In genomic region chr3:72776-73175, GRCh38 we compare ENCODE assay signal across 19 cellular contexts.
DNase-seq lines count a peak whose midpoint lies in the region; ATAC-seq lines count a peak whose summit lies in the region.
"Had no signal": no experiment of that assay in that cellular context is flagged by ENCODE, and none has a peak within 500 bp of the region (broad histone marks: within the 10 kb centered on the region; RNA-seq: fewer than 3 reads in every experiment).

No MANE protein-coding gene starts in this region.

- POLR2A ChIA-PET in activated CD4-positive, alpha-beta memory T cell treated with anti-CD3 and anti-CD28 coated beads, Interleukin-2, amount 10 ng/mL, durations not matched to agents 7 days and 5 days (lab: Charles Lee): no interaction called here

- WGBS in right cardiac atrium: 44% methylated on average over 1 of the region's 1 CpG

- H3K4me1 Mint-ChIP-seq in activated CD4-positive, alpha-beta memory T cell treated with anti-CD3 and anti-CD28 coated beads, Interleukin-2, amount 10 ng/mL, durations not matched to agents 7 days and 5 days: no peaks in the 10 kb centered on the region
- H3K4me1 Mint-ChIP-seq: activated naive CD4-positive, alpha-beta T cell treated with anti-CD3 and anti-CD28 coated beads, Interleukin-2, amount 10 ng/mL, durations not matched to agents 7 days and 5 days had no signal

- H3K4me3 Mint-ChIP-seq in activated CD4-positive, alpha-beta memory T cell treated with anti-CD3 and anti-CD28 coated beads, Interleukin-2, amount 10 ng/mL, durations not matched to agents 7 days and 5 days: no peak overlapping the region
- H3K4me3 Mint-ChIP-seq: activated naive CD4-positive, alpha-beta T cell treated with anti-CD3 and anti-CD28 coated beads, Interleukin-2, amount 10 ng/mL, durations not matched to agents 7 days and 5 days; CD4-positive, alpha-beta T cell; T-helper 2 cell treated with Interferon-gamma antibody and Interleukin-4, amounts not matched to agents 5 μg/mL and 100 μg/mL, for 36 hours had no signal

- no peak for DNase-seq in Right ventricle myocardium inferior (ENCODE audit: missing footprints)
- DNase-seq in cardiac septum (ENCODE audit: low spot score): no peak
- DNase-seq in right cardiac atrium: no peak
- peak; percentile 70 for DNase-seq in renal cortical epithelial cell (ENCODE audit: low read depth)
- DNase-seq in activated CD4-positive, alpha-beta memory T cell treated with anti-CD3 and anti-CD28 coated beads, Interleukin-2, amount 10 ng/mL, durations not matched to agents 7 days and 5 days: no peak
- no peak for DNase-seq in activated CD4-positive, CD25-positive, alpha-beta regulatory T cell (lab: John Stamatoyannopoulos, UW)
- no peak for DNase-seq in SW 1271 (lab: John Stamatoyannopoulos, UW)
- no peak for DNase-seq in activated naive CD4-positive, alpha-beta T cell treated with Interleukin-2 at 50 U/mL for 16 hours
- DNase-seq: activated naive CD4-positive, alpha-beta T cell treated with anti-CD3 and anti-CD28 coated beads, Interleukin-2, amount 10 ng/mL, durations not matched to agents 7 days and 5 days; CD4-positive, alpha-beta T cell; DND-41; islet precursor cell; mucosa of descending colon; NCI-H1436 treated with DMSO at 0.1 percent for 48 hours; NCI-H446 had no signal

- CTCF ChIA-PET in activated CD4-positive, alpha-beta memory T cell treated with anti-CD3 and anti-CD28 coated beads, Interleukin-2, amount 10 ng/mL, durations not matched to agents 7 days and 5 days (lab: Charles Lee): no interaction called here

- H3K9me3 ChIP-seq in right cardiac atrium (ENCODE audit: control insufficient read depth, low read length): no peaks in the 10 kb centered on the region
- H3K9me3 ChIP-seq: A549, mucosa of descending colon had no signal

- no peaks in the 10 kb centered on the region for H3K36me3 Mint-ChIP-seq in activated CD4-positive, alpha-beta memory T cell treated with anti-CD3 and anti-CD28 coated beads, Interleukin-2, amount 10 ng/mL, durations not matched to agents 7 days and 5 days (ENCODE audit: low read depth)
- H3K36me3 Mint-ChIP-seq: activated naive CD4-positive, alpha-beta T cell treated with anti-CD3 and anti-CD28 coated beads, Interleukin-2, amount 10 ng/mL, durations not matched to agents 7 days and 5 days had no signal

- no peaks in the 10 kb centered on the region for H3K27me3 Mint-ChIP-seq in activated CD4-positive, alpha-beta memory T cell treated with anti-CD3 and anti-CD28 coated beads, Interleukin-2, amount 10 ng/mL, durations not matched to agents 7 days and 5 days
- H3K27me3 Mint-ChIP-seq: activated naive CD4-positive, alpha-beta T cell treated with anti-CD3 and anti-CD28 coated beads, Interleukin-2, amount 10 ng/mL, durations not matched to agents 7 days and 5 days had no signal

- no peak overlapping the region for H3K27ac ChIP-seq in right cardiac atrium (ENCODE audit: low read length)
- H3K27ac ChIP-seq: A549, cardiac muscle cell had no signal

- no peak overlapping the region for H3K4me3 ChIP-seq in right cardiac atrium (ENCODE audit: low read length)
- H3K4me3 ChIP-seq: A549, cardiac muscle cell, mucosa of descending colon had no signal

- no peak overlapping the region for H3K27ac Mint-ChIP-seq in activated CD4-positive, alpha-beta memory T cell treated with anti-CD3 and anti-CD28 coated beads, Interleukin-2, amount 10 ng/mL, durations not matched to agents 7 days and 5 days
- H3K27ac Mint-ChIP-seq: activated naive CD4-positive, alpha-beta T cell treated with anti-CD3 and anti-CD28 coated beads, Interleukin-2, amount 10 ng/mL, durations not matched to agents 7 days and 5 days; CD4-positive, alpha-beta T cell; T-helper 2 cell treated with Interferon-gamma antibody and Interleukin-4, amounts not matched to agents 5 μg/mL and 100 μg/mL, for 36 hours had no signal

- ATAC-seq in Right ventricle myocardium inferior (peak; percentile 59), right cardiac atrium (peak; percentile 69)
- ATAC-seq: A549; activated CD4-positive, CD25-positive, alpha-beta regulatory T cell treated with anti-CD3 and anti-CD28 coated beads, Interleukin-2, amount 50 U/mL, for 24 hours; mucosa of descending colon had no signal

- peaks cover 4% of the 10 kb centered on the region for H3K4me1 ChIP-seq in right cardiac atrium (ENCODE audit: control insufficient read depth, insufficient read depth, low read length)
- H3K4me1 ChIP-seq: A549 had no signal

- no peaks in the 10 kb centered on the region for H3K27me3 ChIP-seq in right cardiac atrium (ENCODE audit: control insufficient read depth, insufficient read depth)
- H3K27me3 ChIP-seq: cardiac muscle cell had no signal

- intact Hi-C loops in Right ventricle myocardium inferior (cut with DNase I) (no loop called here), cardiac septum (cut with DNase I) (no loop called here), right cardiac atrium (cut with DNase I) (no loop called here)

- no peaks in the 10 kb centered on the region for H3K9me3 Mint-ChIP-seq in activated CD4-positive, alpha-beta memory T cell treated with anti-CD3 and anti-CD28 coated beads, Interleukin-2, amount 10 ng/mL, durations not matched to agents 7 days and 5 days
- H3K9me3 Mint-ChIP-seq: activated naive CD4-positive, alpha-beta T cell treated with anti-CD3 and anti-CD28 coated beads, Interleukin-2, amount 10 ng/mL, durations not matched to agents 7 days and 5 days; CD4-positive, alpha-beta T cell; T-helper 2 cell treated with Interferon-gamma antibody and Interleukin-4, amounts not matched to agents 5 μg/mL and 100 μg/mL, for 36 hours had no signal
